In the genomic region with DNA sequence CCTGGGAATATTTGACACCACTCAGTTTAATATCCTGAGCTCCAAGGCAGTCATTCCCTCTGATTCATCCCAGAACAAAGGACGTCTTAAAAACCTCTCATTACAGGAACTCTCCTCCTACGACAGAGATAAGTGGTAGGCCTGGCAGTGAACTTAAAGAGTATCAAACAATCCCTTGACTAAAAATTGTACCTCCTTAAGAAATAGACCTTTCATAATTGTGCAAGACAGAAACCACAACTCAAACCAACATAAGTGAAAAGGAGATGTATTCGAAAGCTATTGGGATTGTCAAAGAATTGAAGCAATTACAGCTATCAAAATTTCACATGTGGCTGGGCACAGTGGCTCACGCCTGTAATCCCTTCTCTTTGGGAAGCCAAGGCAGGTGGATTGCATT, we compare ENCODE assay signal across 22 cellular contexts. TPM values are rescaled to one million over a fixed set of nuclear protein-coding genes. Genes with fewer than 3 reads are reported as not detected.
DNase-seq lines count a peak whose midpoint lies in the region; ATAC-seq, FAIRE-seq and TF ChIP-seq lines count a peak whose summit lies in the region.
"Had no signal": no experiment of that assay in that cellular context is flagged by ENCODE, and none has a peak within 500 bp of the region (broad histone marks: within the 10 kb centered on the region; RNA-seq: fewer than 3 reads in every experiment).

No MANE protein-coding gene starts in this region.

- H3K4me3 ChIP-seq in astrocyte (ENCODE audit: insufficient read depth, low read depth, low read length): no peak overlapping the region
- no peak overlapping the region for H3K4me3 ChIP-seq in smooth muscle cell
- H3K4me3 ChIP-seq: A549, psoas muscle, transverse colon had no signal

- H4K20me1 ChIP-seq in astrocyte (ENCODE audit: insufficient read depth, low read length) (no peaks in the 10 kb centered on the region), smooth muscle cell (ENCODE audit: low read depth) (no peaks in the 10 kb centered on the region)

- no peak overlapping the region for H3K9ac ChIP-seq in astrocyte (ENCODE audit: low read length)
- H3K9ac ChIP-seq in smooth muscle cell (ENCODE audit: low read depth): no peak overlapping the region

- H3K79me2 ChIP-seq in astrocyte (ENCODE audit: insufficient read depth, low read length) (no peaks in the 10 kb centered on the region), smooth muscle cell (ENCODE audit: low read depth) (no peaks in the 10 kb centered on the region)

- peaks cover 4% of the 10 kb centered on the region for H3K9me3 Mint-ChIP-seq in activated T-cell treated with anti-CD3 and anti-CD28 coated beads, Interleukin-2, amount 50 U/mL, for 24 hours
- peaks cover 5% of the 10 kb centered on the region for H3K9me3 Mint-ChIP-seq in astrocyte (ENCODE audit: unreplicated experiment)

- peak overlapping the region; percentile 47 for H3K27ac Mint-ChIP-seq in activated T-cell treated with anti-CD3 and anti-CD28 coated beads, Interleukin-2, amount 50 U/mL, for 24 hours
- H3K27ac Mint-ChIP-seq in astrocyte (ENCODE audit: unreplicated experiment): no peak overlapping the region
- H3K27ac Mint-ChIP-seq: nephron progenitor cell had no signal

- no peak overlapping the region for H3K4me2 ChIP-seq in astrocyte (ENCODE audit: low read length)
- H3K4me2 ChIP-seq in smooth muscle cell: peak overlapping the region; percentile 28
- H3K4me2 ChIP-seq: A549 had no signal

- H3K27ac ChIP-seq in astrocyte (ENCODE audit: low read depth, low read length): peak overlapping the region; percentile 6
- H3K27ac ChIP-seq in smooth muscle cell (ENCODE audit: low read depth): peak overlapping the region; percentile 42
- H3K27ac ChIP-seq: A549, psoas muscle, transverse colon had no signal

- no peaks in the 10 kb centered on the region for H3K27me3 ChIP-seq in astrocyte (ENCODE audit: insufficient read depth, low read length)
- no peaks in the 10 kb centered on the region for H3K27me3 ChIP-seq in smooth muscle cell (ENCODE audit: low read depth)
- H3K27me3 ChIP-seq: transverse colon had no signal

- no peak for TF ChIP-seq CTCF in astrocyte (IDR thresholded peaks at IDR 0.05; ENCODE audit: insufficient read depth, low read depth, low read length)
- TF ChIP-seq CTCF in smooth muscle cell (IDR thresholded peaks at IDR 0.05; ENCODE audit: borderline replicate concordance, insufficient read depth, poor library complexity, severe bottlenecking): no peak

- H3K36me3 ChIP-seq in astrocyte (ENCODE audit: insufficient read depth, low read length): no peaks in the 10 kb centered on the region
- no peaks in the 10 kb centered on the region for H3K36me3 ChIP-seq in smooth muscle cell (ENCODE audit: low read depth)
- H3K36me3 ChIP-seq: transverse colon had no signal

- 30% methylated on average over 4 of the region's 4 CpGs for WGBS in smooth muscle cell (ENCODE audit: low lambda C conversion rate)

- no peak for FAIRE-seq in astrocyte (lab: Jason Lieb, UNC)
- FAIRE-seq: A549 had no signal

- peaks cover 7% of the 10 kb centered on the region for H3K27me3 Mint-ChIP-seq in activated T-cell treated with anti-CD3 and anti-CD28 coated beads, Interleukin-2, amount 50 U/mL, for 24 hours
- no peaks in the 10 kb centered on the region for H3K27me3 Mint-ChIP-seq in astrocyte (ENCODE audit: low read depth, unreplicated experiment)

- ATAC-seq in GM21723 (IDR thresholded peaks at IDR 0.05; ENCODE audit: unreplicated experiment): no peak
- ATAC-seq: A549, psoas muscle had no signal

- H3K9me3 ChIP-seq in astrocyte (ENCODE audit: insufficient read depth, low read depth, low read length): no peaks in the 10 kb centered on the region
- H3K9me3 ChIP-seq in smooth muscle cell (replicated peaks; ENCODE audit: low read depth): no peaks in the 10 kb centered on the region
- H3K9me3 ChIP-seq: A549, psoas muscle, transverse colon had no signal

- no peak overlapping the region for H3K4me3 Mint-ChIP-seq in activated T-cell treated with anti-CD3 and anti-CD28 coated beads, Interleukin-2, amount 50 U/mL, for 24 hours
- H3K4me3 Mint-ChIP-seq in astrocyte (ENCODE audit: unreplicated experiment): no peak overlapping the region
- H3K4me3 Mint-ChIP-seq: CD14-positive monocyte, nephron progenitor cell had no signal

- H3K4me1 Mint-ChIP-seq in activated T-cell treated with anti-CD3 and anti-CD28 coated beads, Interleukin-2, amount 50 U/mL, for 24 hours (ENCODE audit: low read depth): peaks cover 18% of the 10 kb centered on the region
- peaks cover 23% of the 10 kb centered on the region for H3K4me1 Mint-ChIP-seq in astrocyte (ENCODE audit: low read depth, unreplicated experiment)

- peaks cover 8% of the 10 kb centered on the region for H3F3A ChIP-seq in smooth muscle cell (ENCODE audit: low read depth)

- H3K36me3 Mint-ChIP-seq in activated T-cell treated with anti-CD3 and anti-CD28 coated beads, Interleukin-2, amount 50 U/mL, for 24 hours (ENCODE audit: low read depth): no peaks in the 10 kb centered on the region
- H3K36me3 Mint-ChIP-seq in astrocyte (ENCODE audit: low read depth, unreplicated experiment): peaks cover 2% of the 10 kb centered on the region

- H3K4me1 ChIP-seq in astrocyte (ENCODE audit: insufficient read depth, low read length) (peaks cover 26% of the 10 kb centered on the region), smooth muscle cell (ENCODE audit: low read depth) (no peaks in the 10 kb centered on the region)
- H3K4me1 ChIP-seq: A549 had no signal

- DNase-seq in activated T-cell treated with anti-CD3 and anti-CD28 coated beads, Interleukin-2, amount 50 U/mL, for 24 hours: no peak
- no peak for DNase-seq in activated T-cell treated with anti-CD3 and anti-CD28 coated beads, Interleukin-2, amount 50 U/mL, for 48 hours
- peak; percentile 57 for DNase-seq in NCI-H2227 (lab: John Stamatoyannopoulos, UW; ENCODE audit: unreplicated experiment)
- DNase-seq in astrocyte (ENCODE audit: low read depth): peak; percentile 94
- DNase-seq in smooth muscle cell (lab: John Stamatoyannopoulos, UW; ENCODE audit: unreplicated experiment): no peak
- no peak for DNase-seq in stimulated activated naive CD4-positive, alpha-beta T cell (lab: John Stamatoyannopoulos, UW)
- DNase-seq in NCI-H146 (lab: John Stamatoyannopoulos, UW): no peak
- DNase-seq: activated gamma-delta T cell, amygdala, hippocampal formation, mesendoderm, nephron progenitor cell, psoas muscle, SHP77 treated with DMSO at 0.1 percent for 48 hours, transverse colon had no signal

- H2AFZ ChIP-seq in astrocyte (ENCODE audit: low read depth, low read length): no peak overlapping the region
- H2AFZ ChIP-seq in smooth muscle cell (ENCODE audit: low read depth): no peak overlapping the region

RNA-seq across cellular contexts. Expression of a gene that starts 19.1 kb away (rescaled TPM):
- total RNA-seq in astrocyte: not detected in 2 replicates
- not detected in 2 replicates for total RNA-seq in smooth muscle cell
- polyA plus RNA-seq in smooth muscle cell: not detected in 2 replicates
- total RNA-seq: kidney epithelial cell; LHCN-M2; NCI-H460; psoas muscle; T-helper 2 cell treated with Interferon-gamma antibody and Interleukin-4, amounts not matched to agents 100 ng/mL and 5 ng/mL, for 36 hours had no signal
- polyA plus RNA-seq: A549, CD14-positive monocyte had no signal

RNA-seq across cellular contexts. Expression of a gene that starts 31.6 kb away (rescaled TPM):
- total RNA-seq in astrocyte: 1.9 and 2.4 TPM in 2 replicates
- total RNA-seq in smooth muscle cell: 0.18 TPM in 1 of 2 replicates, not detected in the other
- polyA plus RNA-seq in smooth muscle cell: 0.83 and 1.2 TPM in 2 replicates
- total RNA-seq: psoas muscle had no signal

Comparison
In these comparisons a context has a peak if more than half of its experiments do, and no peak if none do; other contexts are left out.
1. DNase-seq: peak in NCI-H2227 (single experiment) and astrocyte (single experiment); none in activated T-cell treated with anti-CD3 and anti-CD28 coated beads, Interleukin-2, amount 50 U/mL, for 24 hours (single experiment), activated T-cell treated with anti-CD3 and anti-CD28 coated beads, Interleukin-2, amount 50 U/mL, for 48 hours (0 of 2), smooth muscle cell (single experiment), stimulated activated naive CD4-positive, alpha-beta T cell (0 of 6) and NCI-H146 (single experiment).